7 cellular contexts compared by ENCODE assay signal in the genomic region with DNA sequence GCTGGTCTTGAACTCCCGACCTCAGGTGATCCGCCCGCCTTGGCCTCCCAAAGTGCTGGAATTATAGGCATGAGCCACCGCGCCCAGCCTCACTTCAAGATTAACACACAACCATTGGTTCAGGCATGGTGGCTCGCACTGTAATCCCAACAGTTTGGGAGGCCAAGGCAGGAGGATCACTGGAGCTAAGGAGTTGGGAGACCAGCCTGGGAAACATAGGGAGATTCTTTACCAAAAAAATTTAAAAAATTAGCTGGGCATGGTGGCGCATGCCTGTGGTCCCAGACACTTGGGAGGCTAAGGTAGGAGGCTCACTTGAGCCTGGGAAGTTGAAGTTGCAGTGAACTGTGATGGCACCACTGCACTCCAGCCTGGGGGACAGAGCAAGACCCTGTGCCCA. TPM values are rescaled to one million over a fixed set of nuclear protein-coding genes. Genes with fewer than 3 reads are reported as not detected.
DNase-seq lines count a peak whose midpoint lies in the region; TF ChIP-seq lines count a peak whose summit lies in the region.
"Not testable (repeated sequence)": the region's sequence is repeated elsewhere in the genome, so short reads cannot be mapped to it uniquely, and the experiment has no call there.

No MANE protein-coding gene starts in this region.

- not testable (repeated sequence) for H3K27me3 ChIP-seq in fibroblast of lung (ENCODE audit: control insufficient read depth, insufficient read depth, low read length); right atrium auricular region; trophoblast cell (ENCODE audit: insufficient read depth, low read length); stomach; transverse colon

- H2BK12ac ChIP-seq in trophoblast cell (ENCODE audit: low read length) = not testable (repeated sequence)

- in situ Hi-C loops in transverse colon (cut with MboI; ENCODE audit: low pct_ligation_motif_present in 1 of 4, low pct_unique_long_range_greater_than_20kb in 1 of 4, low sequenced_read_pairs in 3 of 4) = not testable (repeated sequence)

- H3K23ac ChIP-seq in trophoblast cell (ENCODE audit: low read length) = not testable (repeated sequence)

- H3K36me3 Mint-ChIP-seq in HFFc6 (ENCODE audit: low read depth) (peaks cover 27% of the 10 kb centered on the region; the same call in 1 of the 2 replicates), chondrocyte (ENCODE audit: low read depth) (peaks cover 19% of the 10 kb centered on the region)

- not testable (repeated sequence) for H2BK5ac ChIP-seq in trophoblast cell (ENCODE audit: low read depth, low read length, poor library complexity)

- not testable (repeated sequence) for H3K4me3 ChIP-seq in fibroblast of lung (replicated peaks in 1 of 4; ENCODE audit: control extremely low read depth in 1 of 4, insufficient read depth in 1 of 4, low read depth in 3 of 4, low read length in 4 of 4); right atrium auricular region; trophoblast cell (ENCODE audit: low read depth, low read length); stomach; transverse colon

- H4K91ac ChIP-seq in trophoblast cell (ENCODE audit: low read depth, low read length) = not testable (repeated sequence)

- peak overlapping the region; percentile 88 for H3K27ac Mint-ChIP-seq in HFFc6
- peak overlapping the region; percentile 98 for H3K27ac Mint-ChIP-seq in chondrocyte (ENCODE audit: unreplicated experiment)

- not testable (repeated sequence) for H3K79me2 ChIP-seq in fibroblast of lung (ENCODE audit: control insufficient read depth, insufficient read depth, low read length); trophoblast cell (ENCODE audit: control insufficient read depth, insufficient read depth, low read length, poor library complexity)

- H3K36me3 ChIP-seq in fibroblast of lung (ENCODE audit: control insufficient read depth, insufficient read depth, low read length) = not testable (repeated sequence)
- H3K36me3 ChIP-seq in right atrium auricular region (peaks cover 33% of the 10 kb centered on the region), trophoblast cell (ENCODE audit: control insufficient read depth in 1 of 2, insufficient read depth in 2 of 2, low read length in 2 of 2) (peaks cover 14 to 23% of the 10 kb centered on the region in 2 experiments), stomach (peaks cover 12 to 60% (median 48%) of the 10 kb centered on the region in 4 donors), transverse colon (peaks cover 0 to 14% (median 3%) of the 10 kb centered on the region in 4 donors)

- H2AFZ ChIP-seq in fibroblast of lung (ENCODE audit: low read length); trophoblast cell (ENCODE audit: insufficient read depth, low read length, poor library complexity): not testable (repeated sequence)

- not testable (repeated sequence) for TF ChIP-seq CTCF in HFFc6 (IDR thresholded peaks at IDR 0.05); chondrocyte (IDR thresholded peaks at IDR 0.05); fibroblast of lung (conservative IDR thresholded peaks at IDR 0.05 in 1 of 2, IDR thresholded peaks at IDR 0.05 in 1 of 2; ENCODE audit: low read depth in 1 of 2, low read length in 2 of 2); right atrium auricular region (IDR thresholded peaks at IDR 0.05); stomach (IDR thresholded peaks at IDR 0.05); transverse colon (IDR thresholded peaks at IDR 0.05)

- peak overlapping the region; percentile 86 for H3K27ac ChIP-seq in fibroblast of lung (ENCODE audit: insufficient read depth, low read length)
- peak overlapping the region; percentile 83 to 86 for H3K27ac ChIP-seq in right atrium auricular region
- not testable (repeated sequence) for H3K27ac ChIP-seq in trophoblast cell (ENCODE audit: low read depth, low read length)
- H3K27ac ChIP-seq in stomach = peak overlapping the region in 4 of 5 donors; percentile 62 to 86 (median 76)
- peak overlapping the region; percentile 68 to 75 (median 73) for H3K27ac ChIP-seq in transverse colon

- H2BK120ac ChIP-seq in trophoblast cell (ENCODE audit: insufficient read depth, low read length, poor library complexity) = not testable (repeated sequence)

- not testable (repeated sequence) for DNase-seq in HFFc6; chondrocyte (ENCODE audit: low spot score); fibroblast of lung (ENCODE audit: low read depth in 2 of 2); right atrium auricular region (ENCODE audit: low spot score); stomach; transverse colon
- peak; percentile 87 to 88 for DNase-seq in trophoblast cell

- H3K4me1 ChIP-seq in fibroblast of lung (ENCODE audit: control insufficient read depth, extremely low read depth, insufficient read depth, low read length) = peaks cover 11% of the 10 kb centered on the region
- H3K4me1 ChIP-seq in right atrium auricular region = peaks cover 0 to 26% of the 10 kb centered on the region in 2 donors
- not testable (repeated sequence) for H3K4me1 ChIP-seq in trophoblast cell (ENCODE audit: control insufficient read depth in 1 of 2, insufficient read depth in 2 of 2, low read length in 2 of 2)
- H3K4me1 ChIP-seq in stomach = peaks cover 0 to 35% (median 13%) of the 10 kb centered on the region in 4 donors
- peaks cover 0 to 26% (median 15%) of the 10 kb centered on the region in 4 donors for H3K4me1 ChIP-seq in transverse colon

- intact Hi-C loops in stomach (cut with DNase I; ENCODE audit: low total_unique reads); transverse colon (cut with DNase I; ENCODE audit: low total_unique reads): not testable (repeated sequence)

- H3K4me3 Mint-ChIP-seq in HFFc6; chondrocyte (ENCODE audit: unreplicated experiment): not testable (repeated sequence)

- not testable (repeated sequence) for H3K9me3 Mint-ChIP-seq in HFFc6; chondrocyte (ENCODE audit: low read depth)

- H3K4me1 Mint-ChIP-seq in HFFc6 (ENCODE audit: low read depth) (peaks cover 30% of the 10 kb centered on the region), chondrocyte (ENCODE audit: low read depth) (peaks cover 39% of the 10 kb centered on the region)

- not testable (repeated sequence) for H3K27me3 Mint-ChIP-seq in HFFc6 (ENCODE audit: insufficient read depth); chondrocyte (ENCODE audit: low read depth)

- H2AK5ac ChIP-seq in trophoblast cell (ENCODE audit: low read length) = not testable (repeated sequence)

- no CpG with 5 or more reads among the region's 7 CpGs for WGBS in trophoblast cell (ENCODE audit: extremely low coverage, insufficient coverage, insufficient read length)
- 96 to 100% (median 98%) methylated on average over 7 of the region's 7 CpGs for WGBS in stomach, 5 donors
- WGBS in transverse colon (ENCODE audit: low coverage in 1 of 2), 2 donors = 98% methylated on average over 7 of the region's 7 CpGs; no CpG with 5 or more reads in 1 of the 2 donors

- not testable (repeated sequence) for H3K18ac ChIP-seq in trophoblast cell (ENCODE audit: low read length)

- not testable (repeated sequence) for TF ChIP-seq POLR2A in stomach (IDR thresholded peaks at IDR 0.05); transverse colon (IDR thresholded peaks at IDR 0.05)

- not testable (repeated sequence) for H3K4me2 ChIP-seq in fibroblast of lung (ENCODE audit: extremely low read depth, insufficient read depth, low read length); trophoblast cell (ENCODE audit: low read length)

- TF ChIP-seq EP300 in stomach (IDR thresholded peaks at IDR 0.05); transverse colon (IDR thresholded peaks at IDR 0.05; ENCODE audit: low read depth): not testable (repeated sequence)

- H3K4ac ChIP-seq in trophoblast cell (ENCODE audit: low read depth, low read length) = not testable (repeated sequence)

- not testable (repeated sequence) for H4K8ac ChIP-seq in trophoblast cell (ENCODE audit: low read depth, low read length)

- H3K79me1 ChIP-seq in trophoblast cell (ENCODE audit: low read length) = not testable (repeated sequence)

- H3K9me3 ChIP-seq in fibroblast of lung (ENCODE audit: control insufficient read depth, insufficient read depth, low read depth, low read length); right atrium auricular region; trophoblast cell (ENCODE audit: insufficient read depth, low read depth, low read length); stomach; transverse colon: not testable (repeated sequence)

- H3K9ac ChIP-seq in fibroblast of lung (ENCODE audit: insufficient read depth, low read length); trophoblast cell (ENCODE audit: low read length): not testable (repeated sequence)

- H3K14ac ChIP-seq in trophoblast cell (ENCODE audit: low read length) = not testable (repeated sequence)

- H4K12ac ChIP-seq in trophoblast cell (ENCODE audit: low read depth, low read length) = not testable (repeated sequence)

- H4K20me1 ChIP-seq in fibroblast of lung (ENCODE audit: control insufficient read depth, extremely low read depth, insufficient read depth, low read length) = not testable (repeated sequence)

RNA-seq across cellular contexts. Expression of a gene that starts 30.0 kb away (rescaled TPM):
- total RNA-seq in HFFc6 (2021; fragmentation: NEBNext Ultra II Directional; extraction: Animal tissue kit (Norgen Biotek cat#: 25700)) = 10 to 100 TPM; 17.6 to 20.7 (median 20.3) TPM
- total RNA-seq in chondrocyte (16.4 to 22.1 TPM (median 18.8 TPM) in 3 replicates), fibroblast of lung (13.6 and 17.3 TPM in 2 replicates), right atrium auricular region (10 to 100 TPM in 1 of 2 donors, 1 to 10 TPM in 1; 8.6 to 12.7 TPM), stomach (10 to 100 TPM in 3 of 5 donors, 1 to 10 TPM in 1, under 1 TPM in 1; 0.29 to 33.8 (median 18.4) TPM), transverse colon (10 to 100 TPM; 10.7 to 22.1 (median 15.4) TPM)
- polyA plus RNA-seq in fibroblast of lung (18.6 and 23.7 TPM in 2 replicates), stomach (1 to 10 TPM; 5.9 to 9.5 (median 8.2) TPM)
- 13.9 and 15.3 TPM in 2 replicates for polyA plus RNA-seq in fibroblast of lung (2012)
- polyA minus RNA-seq in fibroblast of lung (ENCODE audit: low replicate concordance) = 20.3 and 24.3 TPM in 2 replicates
- polyA plus RNA-seq in trophoblast cell (2013) = 26.1 and 27.2 TPM in 2 replicates

RNA-seq across cellular contexts. Expression of a gene that starts 30.2 kb away (rescaled TPM):
- 10 to 100 TPM in 3 of 6 experiments, 1 to 10 TPM in 3; 8.8 to 12.6 (median 9.8) TPM for total RNA-seq in HFFc6 (2021; fragmentation: NEBNext Ultra II Directional; extraction: Animal tissue kit (Norgen Biotek cat#: 25700))
- total RNA-seq in chondrocyte = 7.9 to 11.7 TPM (median 8.4 TPM) in 3 replicates
- 8.7 and 8.8 TPM in 2 replicates for total RNA-seq in fibroblast of lung
- polyA plus RNA-seq in fibroblast of lung = 5.2 and 9.2 TPM in 2 replicates
- polyA plus RNA-seq in fibroblast of lung (2012) = 4.0 and 6.7 TPM in 2 replicates
- polyA minus RNA-seq in fibroblast of lung (ENCODE audit: low replicate concordance) = 11.3 and 22.7 TPM in 2 replicates
- 1 to 10 TPM; 4.5 to 7.1 TPM for total RNA-seq in right atrium auricular region
- 5.9 and 6.4 TPM in 2 replicates for polyA plus RNA-seq in trophoblast cell (2013)
- total RNA-seq in stomach = 10 to 100 TPM in 2 of 5 donors, 1 to 10 TPM in 2, not detected in 1; 4.1 to 16.8 (median 8.5) TPM
- 1 to 10 TPM; 1.5 to 1.7 (median 1.5) TPM for polyA plus RNA-seq in stomach
- 1 to 10 TPM; 2.6 to 6.5 (median 3.2) TPM for total RNA-seq in transverse colon

RNA-seq across cellular contexts. Expression of a gene that starts 37.4 kb away (rescaled TPM):
- total RNA-seq in HFFc6 (2021; fragmentation: NEBNext Ultra II Directional; extraction: Animal tissue kit (Norgen Biotek cat#: 25700)) = 10 to 100 TPM; 16.1 to 21.0 (median 18.4) TPM
- total RNA-seq in chondrocyte (19.0 to 32.3 TPM (median 32.1 TPM) in 3 replicates), fibroblast of lung (11.3 and 14.9 TPM in 2 replicates), right atrium auricular region (1 to 10 TPM; 8.6 to 9.2 TPM), stomach (10 to 100 TPM in 4 of 5 donors, 1 to 10 TPM in 1; 3.5 to 24.2 (median 19.7) TPM), transverse colon (10 to 100 TPM in 3 of 4 donors, 1 to 10 TPM in 1; 4.5 to 22.5 (median 18.9) TPM)
- polyA plus RNA-seq in fibroblast of lung (11.0 and 11.3 TPM in 2 replicates), stomach (1 to 10 TPM; 2.7 to 7.1 (median 3.2) TPM)
- 9.3 and 10.0 TPM in 2 replicates for polyA plus RNA-seq in fibroblast of lung (2012)
- polyA minus RNA-seq in fibroblast of lung (ENCODE audit: low replicate concordance) = 6.6 and 14.8 TPM in 2 replicates
- polyA plus RNA-seq in trophoblast cell (2013) = 7.7 and 7.9 TPM in 2 replicates
